In genomic region chr19:19154768-19155494, GRCh38 we compare ENCODE assay signal across 2 cellular contexts.
TF ChIP-seq lines count a peak whose summit lies in the region.

No MANE protein-coding gene starts in this region.

TF ChIP-seq in SK-N-SH treated with all-trans-retinoic acid at 6 μM for 48 hours, 23 proteins besides CTCF, POLR2A, EP300 and RAD21 (continued from another document):
- TF ChIP-seq TSHZ2 (CRISPR knock-in tag; IDR thresholded peaks at IDR 0.05): no peak

TF ChIP-seq in SK-N-SH, 30 proteins besides CTCF, POLR2A, EP300 and RAD21:
- TF ChIP-seq REST (IDR thresholded peaks at IDR 0.05; ENCODE audit: low read depth, low read length) (no peak), RXRA (IDR thresholded peaks at IDR 0.05; ENCODE audit: borderline replicate concordance, low read depth) (no peak), ELF1 (IDR thresholded peaks at IDR 0.05) (no peak), MAX (IDR thresholded peaks at IDR 0.05; ENCODE audit: low read depth) (no peak), YY1 (IDR thresholded peaks at IDR 0.05; ENCODE audit: low read depth) (no peak), RCOR1 (IDR thresholded peaks at IDR 0.05; ENCODE audit: low read length) (no peak), TAF1 (IDR thresholded peaks at IDR 0.05; ENCODE audit: borderline replicate concordance, low read depth, low read length) (no peak), PBX3 (IDR thresholded peaks at IDR 0.05) (no peak), USF1 (IDR thresholded peaks at IDR 0.05; ENCODE audit: borderline replicate concordance, low read depth) (no peak), MXI1 (IDR thresholded peaks at IDR 0.05; ENCODE audit: low read depth, low read length) (no peak), GATA2 (CRISPR knock-in tag; IDR thresholded peaks at IDR 0.05) (no peak), GABPA (IDR thresholded peaks at IDR 0.05; ENCODE audit: low read depth) (no peak), FOXM1 (IDR thresholded peaks at IDR 0.05; ENCODE audit: low read depth) (no peak), USF2 (IDR thresholded peaks at IDR 0.05; ENCODE audit: borderline replicate concordance, low read depth, low read length) (no peak)
